In the genomic region with DNA sequence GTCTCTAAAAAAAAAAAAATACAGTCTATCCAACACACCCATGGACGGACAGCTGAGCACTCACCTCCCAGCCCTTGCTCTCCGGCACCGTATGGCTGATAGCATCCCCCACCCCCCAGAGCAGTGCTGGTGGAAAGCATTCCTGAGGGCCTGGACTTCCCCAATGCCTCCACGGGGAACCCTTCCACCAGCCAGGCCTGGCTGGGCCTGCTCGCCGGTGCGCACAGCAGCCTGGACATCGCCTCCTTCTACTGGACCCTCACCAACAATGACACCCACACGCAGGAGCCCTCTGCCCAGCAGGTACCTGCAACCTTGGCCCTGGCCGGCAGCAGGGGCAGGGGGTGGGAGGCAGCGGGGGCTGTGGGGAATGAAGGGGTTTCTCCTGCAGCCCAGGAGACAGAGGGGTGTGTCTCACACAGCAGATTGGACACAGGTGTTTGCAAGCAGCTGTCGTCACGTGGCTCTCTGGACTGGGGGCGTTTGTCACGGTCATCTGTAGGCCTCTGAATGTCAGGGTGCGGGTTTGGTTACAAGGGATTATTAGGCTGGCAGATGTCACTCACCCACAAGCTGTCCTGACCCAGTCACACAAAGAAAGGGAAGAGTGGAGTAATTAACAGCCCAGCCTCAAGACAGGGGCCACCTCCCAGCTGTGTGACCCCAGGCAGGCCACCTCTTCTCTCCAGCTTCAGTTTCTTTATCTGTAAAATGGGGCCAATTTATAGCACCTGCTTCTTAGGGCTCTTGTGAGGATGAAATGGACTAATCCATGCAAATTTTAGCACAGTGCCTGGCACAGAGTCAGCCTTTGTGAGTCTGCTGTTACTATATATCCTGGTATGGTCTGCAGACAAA, we compare ENCODE assay signal across 1 cellular context.
TF ChIP-seq lines count a peak whose summit lies in the region.

No MANE protein-coding gene starts in this region.

TF ChIP-seq in H1, 55 proteins besides CTCF, POLR2A, EP300 and RAD21:
- TF ChIP-seq TBP (IDR thresholded peaks at IDR 0.05; ENCODE audit: low read depth, low read length) (no peak), CBX5 (IDR thresholded peaks at IDR 0.05; ENCODE audit: low read depth, low read length) (no peak), SRF (IDR thresholded peaks at IDR 0.05; ENCODE audit: low read depth, low read length) (no peak), GTF2F1 (IDR thresholded peaks at IDR 0.05; ENCODE audit: borderline replicate concordance, low read depth, low read length) (no peak), TAF1 (IDR thresholded peaks at IDR 0.05; ENCODE audit: low read depth, low read length) (no peak), ASH2L (IDR thresholded peaks at IDR 0.05; ENCODE audit: low read length) (no peak), CEBPB (IDR thresholded peaks at IDR 0.05; ENCODE audit: low read depth, low read length) (no peak), TAF7 (optimal IDR thresholded peaks at IDR 0.05; ENCODE audit: borderline replicate concordance, low read depth, low read length) (no peak), POU5F1 (IDR thresholded peaks at IDR 0.05; ENCODE audit: low read depth, low read length) (no peak), HDAC6 (IDR thresholded peaks at IDR 0.05; ENCODE audit: low read depth, low read length) (no peak), SP2 (IDR thresholded peaks at IDR 0.05; ENCODE audit: low read length) (no peak), SIRT6 (IDR thresholded peaks at IDR 0.05; ENCODE audit: low read length) (no peak), NANOG (IDR thresholded peaks at IDR 0.05; ENCODE audit: insufficient read depth, low read depth, low read length, poor library complexity, severe bottlenecking) (no peak)
- TF ChIP-seq, protein P1, sequence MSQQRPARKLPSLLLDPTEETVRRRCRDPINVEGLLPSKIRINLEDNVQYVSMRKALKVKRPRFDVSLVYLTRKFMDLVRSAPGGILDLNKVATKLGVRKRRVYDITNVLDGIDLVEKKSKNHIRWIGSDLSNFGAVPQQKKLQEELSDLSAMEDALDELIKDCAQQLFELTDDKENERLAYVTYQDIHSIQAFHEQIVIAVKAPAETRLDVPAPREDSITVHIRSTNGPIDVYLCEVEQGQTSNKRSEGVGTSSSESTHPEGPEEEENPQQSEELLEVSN (IDR thresholded peaks at IDR 0.05), result no peak
